22 cellular contexts compared by ENCODE assay signal in the genomic region with DNA sequence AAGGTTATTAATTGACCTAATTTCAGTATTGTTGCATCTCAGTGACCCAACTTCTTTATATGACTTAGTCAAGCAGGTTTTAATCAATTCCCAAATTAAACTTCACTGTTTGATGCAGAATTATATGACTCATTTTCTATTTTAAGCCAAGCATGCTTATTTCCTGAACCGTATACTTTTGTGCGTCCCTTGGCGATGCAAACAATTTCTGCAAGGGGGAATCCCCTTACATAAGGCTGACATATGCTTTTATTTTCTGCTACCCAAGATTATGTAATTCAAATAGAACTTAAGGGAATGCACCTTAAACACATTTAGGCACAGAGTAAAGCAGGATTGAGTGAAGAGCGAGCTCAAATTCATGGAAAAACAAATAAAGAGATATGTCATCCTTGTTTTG.
"Had no signal": no experiment of that assay in that cellular context is flagged by ENCODE, and none has a peak within 500 bp of the region (broad histone marks: within the 10 kb centered on the region; RNA-seq: fewer than 3 reads in every experiment).

No MANE protein-coding gene starts in this region.

- H3K4me3 ChIP-seq: ascending aorta, coronary artery, gastrocnemius medialis, lung, transverse colon, uterus had no signal

- H3K27ac ChIP-seq: ascending aorta, coronary artery, gastrocnemius medialis, transverse colon, uterus had no signal

- DNase-seq: activated CD4-positive, alpha-beta T cell treated with anti-CD3 and anti-CD28 coated beads, Interleukin-2, amount 10 ng/mL, durations not matched to agents 7 days and 5 days; activated CD8-positive, alpha-beta memory T cell treated with anti-CD3 and anti-CD28 coated beads, Interleukin-2, amount 50 U/mL, for 48 hours; activated effector memory CD4-positive, alpha-beta T cell treated with anti-CD3 and anti-CD28 coated beads, Interleukin-2, amount 50 U/mL, for 16 hours; activated naive CD4-positive, alpha-beta T cell treated with anti-CD3 and anti-CD28 coated beads, Interleukin-2, amount 50 U/mL, for 16 hours; activated T-cell treated with anti-CD3 and anti-CD28 coated beads, Interleukin-2, amount 50 U/mL, for 72 hours; erythroblast; gastrocnemius medialis; head of caudate nucleus; midbrain; nephron progenitor cell; nucleus accumbens; stimulated activated CD4-positive, alpha-beta T cell treated with anti-CD3 and anti-CD28 coated beads, Interleukin-2, amount 100 ng/mL, for 24 hours; T1000; transverse colon; uterus had no signal

- FAIRE-seq: endometrium, keratinocyte had no signal

- H3K4me1 ChIP-seq: ascending aorta, gastrocnemius medialis, transverse colon, uterus had no signal

- H3K27me3 ChIP-seq: ascending aorta, gastrocnemius medialis, transverse colon, uterus had no signal

- H3K9me3 ChIP-seq: ascending aorta, gastrocnemius medialis, transverse colon, uterus had no signal

- H3K36me3 ChIP-seq: ascending aorta, gastrocnemius medialis, transverse colon, uterus had no signal

- ATAC-seq: activated CD4-positive, CD25-positive, alpha-beta regulatory T cell treated with anti-CD3 and anti-CD28 coated beads, Interleukin-2, amount 50 U/mL, for 24 hours; activated T-cell treated with anti-CD3 and anti-CD28 coated beads, Interleukin-2, amount 50 U/mL, for 72 hours; gastrocnemius medialis; left lobe of liver had no signal
